Comparison of ENCODE assay signal across 8 cellular contexts in genomic region chr17:979211-979538, GRCh38. TPM values are rescaled to one million over a fixed set of nuclear protein-coding genes. Genes with fewer than 3 reads are reported as not detected.
DNase-seq lines count a peak whose midpoint lies in the region; ATAC-seq and TF ChIP-seq lines count a peak whose summit lies in the region.

No MANE protein-coding gene starts in this region.

- no peak for TF ChIP-seq POLR2A in prostate gland (IDR thresholded peaks at IDR 0.05)

- no peak for ATAC-seq in GM19455 (IDR thresholded peaks at IDR 0.05; ENCODE audit: unreplicated experiment)

- no peaks in the 10 kb centered on the region for H3K9me3 ChIP-seq in esophagus (ENCODE audit: control insufficient read depth in 2 of 2, insufficient read depth in 1 of 2, low read depth in 1 of 2, low read length in 1 of 2)
- H3K9me3 ChIP-seq in prostate gland = no peaks in the 10 kb centered on the region

- TF ChIP-seq CTCF in LNCaP clone FGC (IDR thresholded peaks at IDR 0.05; ENCODE audit: control insufficient read depth, extremely low read depth, insufficient read depth) (no peak), prostate gland (IDR thresholded peaks at IDR 0.05) (no peak)

- H3K27ac ChIP-seq in esophagus (ENCODE audit: low read depth in 2 of 2, low read length in 1 of 2) (peak overlapping the region; percentile 79 to 84), prostate gland (peak overlapping the region; percentile 83 to 93)

- H3K4me3 ChIP-seq in GM08714 (ENCODE audit: low read length) (peak overlapping the region; percentile 61; the same call in 1 of the 2 replicates), LNCaP clone FGC (ENCODE audit: low read depth, low read length) (peak overlapping the region; percentile 48), esophagus (ENCODE audit: low read depth in 1 of 2, low read length in 2 of 2) (peak overlapping the region; percentile 79 to 92), prostate gland (peak overlapping the region; percentile 56 to 80)

- H3K27me3 ChIP-seq in esophagus (ENCODE audit: control insufficient read depth in 1 of 2, insufficient read depth in 2 of 2, low read length in 2 of 2) (no peaks in the 10 kb centered on the region), prostate gland (replicated peaks; ENCODE audit: insufficient read depth) (no peaks in the 10 kb centered on the region)

- H3K4me1 ChIP-seq in esophagus (ENCODE audit: control insufficient read depth in 2 of 2, insufficient read depth in 2 of 2, low read length in 1 of 2) = peaks cover 0 to 4% of the 10 kb centered on the region in 2 donors
- peaks cover 7% of the 10 kb centered on the region for H3K4me1 ChIP-seq in prostate gland (replicated peaks)

- H3K36me3 ChIP-seq in esophagus (ENCODE audit: control insufficient read depth in 2 of 2, insufficient read depth in 2 of 2, low read length in 1 of 2) (no peaks in the 10 kb centered on the region), prostate gland (no peaks in the 10 kb centered on the region)

- 0 to 2% methylated on average over 2 to 34 of the region's 42 CpGs for WGBS in esophagus, 2 donors
- 0% methylated on average over 1 of the region's 42 CpGs for WGBS in prostate gland

- intact Hi-C loops in prostate gland (cut with DNase I) = no loop called here

- DNase-seq in LNCaP clone FGC (ENCODE audit: low read depth) (no peak), prostate gland (ENCODE audit: low spot score) (no peak), SKM-1 treated with dmso at 0.1 percent for 144 hours (lab: John Stamatoyannopoulos, UW; ENCODE audit: unreplicated experiment) (no peak), kidney tubule cell (ENCODE audit: low spot score) (no peak), T-helper 2 cell (no peak)

RNA-seq across cellular contexts. Expression of gene NXN, which starts 0.4 kb away (rescaled TPM):
- polyA plus RNA-seq in esophagus = 10 to 100 TPM; 10.1 to 24.0 TPM
- total RNA-seq in prostate gland = 10 to 100 TPM; 56.2 to 56.7 TPM

RNA-seq across cellular contexts. Expression of gene TIMM22, which starts 17.8 kb away (rescaled TPM):
- polyA plus RNA-seq in esophagus = 1 to 10 TPM; 5.0 to 9.3 TPM
- total RNA-seq in prostate gland = 10 to 100 TPM; 15.1 to 20.3 TPM
